Comparison of ENCODE assay signal across 8 cellular contexts in the genomic region with DNA sequence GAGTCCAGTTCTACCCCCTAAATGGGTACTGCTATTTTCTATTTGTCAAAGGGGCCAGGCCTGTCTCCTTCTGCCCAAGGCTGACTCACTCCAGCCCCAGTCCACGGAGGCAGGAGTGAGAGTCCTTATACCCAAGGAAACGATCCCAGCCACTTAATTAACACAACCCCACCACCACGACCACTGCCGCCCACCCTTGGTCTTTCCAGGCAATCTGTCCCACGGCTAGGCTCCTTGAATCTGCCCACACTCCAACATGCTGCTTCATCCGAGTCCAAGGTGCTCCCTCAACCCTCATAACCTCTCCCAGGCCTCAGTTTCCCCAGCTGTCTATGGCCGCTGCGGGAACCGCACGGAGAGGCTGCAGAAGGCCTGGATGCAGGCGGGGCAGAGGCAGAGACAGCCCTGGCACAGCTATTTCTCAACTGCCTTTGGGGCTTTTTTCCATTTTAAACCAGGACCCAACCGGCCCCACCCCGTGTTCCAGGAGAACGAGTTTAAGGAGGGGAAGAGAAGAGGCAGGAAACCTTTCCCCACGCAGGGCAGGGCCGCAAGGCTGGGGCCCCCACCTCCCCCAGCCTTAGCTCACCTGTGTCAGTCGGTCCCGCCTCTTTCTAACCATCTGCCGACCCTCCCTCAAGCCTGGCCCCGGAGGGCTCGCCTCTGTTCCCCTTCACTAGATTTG. TPM values are rescaled to one million over a fixed set of nuclear protein-coding genes. Genes with fewer than 3 reads are reported as not detected.
DNase-seq lines count a peak whose midpoint lies in the region; ATAC-seq and TF ChIP-seq lines count a peak whose summit lies in the region.

No MANE protein-coding gene starts in this region.

- peak; percentile 4 for ATAC-seq in Right ventricle myocardium inferior
- no peak for ATAC-seq in HG03045 (IDR thresholded peaks at IDR 0.05; ENCODE audit: unreplicated experiment)

- peaks cover 9% of the 10 kb centered on the region for H3K4me1 Mint-ChIP-seq in mesothelial cell of epicardium

- no peak for DNase-seq in Right ventricle myocardium inferior (ENCODE audit: missing footprints)
- no peak for DNase-seq in cardiac septum (ENCODE audit: low spot score)
- DNase-seq in colonic mucosa: peak; percentile 51
- DNase-seq in mesothelial cell of epicardium (ENCODE audit: low spot score in 2 of 2, unreplicated experiment in 2 of 2): no peak
- no peak for DNase-seq in NCI-H69 (lab: John Stamatoyannopoulos, UW)
- DNase-seq in kidney glomerular epithelial cell (lab: John Stamatoyannopoulos, UW): no peak
- DNase-seq in activated gamma-delta T cell treated with Interleukin-2 at 50 U/mL for 16 hours: no peak

- peaks cover 29% of the 10 kb centered on the region for H3K36me3 Mint-ChIP-seq in mesothelial cell of epicardium

- H3K27me3 ChIP-seq in colonic mucosa: no peaks in the 10 kb centered on the region

- no peaks in the 10 kb centered on the region for H3K9me3 ChIP-seq in colonic mucosa

- peak overlapping the region; percentile 87 for H3K4me3 Mint-ChIP-seq in mesothelial cell of epicardium

- TF ChIP-seq CTCF in colonic mucosa (IDR thresholded peaks at IDR 0.05) (no peak), mesothelial cell of epicardium (IDR thresholded peaks at IDR 0.05; ENCODE audit: unreplicated experiment) (no peak)

- peak overlapping the region; percentile 50 for H3K27ac Mint-ChIP-seq in mesothelial cell of epicardium

- no peaks in the 10 kb centered on the region for H3K27me3 Mint-ChIP-seq in mesothelial cell of epicardium (ENCODE audit: low read depth)

- no peaks in the 10 kb centered on the region for H3K9me3 Mint-ChIP-seq in mesothelial cell of epicardium

- peak overlapping the region; percentile 60 for H3K27ac ChIP-seq in colonic mucosa

- H3K4me3 ChIP-seq in colonic mucosa: peak overlapping the region; percentile 65

- H3K36me3 ChIP-seq in colonic mucosa: no peaks in the 10 kb centered on the region

- intact Hi-C loops in Right ventricle myocardium inferior (cut with DNase I) (no loop called here), cardiac septum (cut with DNase I) (loop anchor here (2.0 kb wide), 1 partner anchor 44 kb away; no protein-coding TSS in a partner anchor), colonic mucosa (cut with DNase I) (no loop called here)

- H3K9ac ChIP-seq in colonic mucosa (ENCODE audit: low read depth in 2 of 2, low read length in 2 of 2): peak overlapping the region; percentile 75 to 79

- H3K4me1 ChIP-seq in colonic mucosa: peaks cover 6% of the 10 kb centered on the region

RNA-seq across cellular contexts. Expression of a gene that starts 0.7 kb away (rescaled TPM):
- total RNA-seq in Right ventricle myocardium inferior: 9.4 TPM
- 7.4 TPM for total RNA-seq in cardiac septum
- total RNA-seq in colonic mucosa: 10 to 100 TPM; 47.7 to 54.0 TPM
- 26.3 to 28.4 TPM (median 27.3 TPM) in 3 replicates for total RNA-seq in mesothelial cell of epicardium

RNA-seq across cellular contexts. Expression of a gene that starts 7.4 kb away (rescaled TPM):
- total RNA-seq in Right ventricle myocardium inferior: 106 TPM
- 75.7 TPM for total RNA-seq in cardiac septum
- 10 to 100 TPM; 45.4 to 63.4 TPM for total RNA-seq in colonic mucosa
- 56.8 to 61.4 TPM (median 57.2 TPM) in 3 replicates for total RNA-seq in mesothelial cell of epicardium

RNA-seq across cellular contexts. Expression of a gene that starts 7.6 kb away (rescaled TPM):
- total RNA-seq in Right ventricle myocardium inferior (17.1 TPM), cardiac septum (24.2 TPM), colonic mucosa (10 to 100 TPM; 17.4 to 21.4 TPM), mesothelial cell of epicardium (29.6 to 34.9 TPM (median 34.2 TPM) in 3 replicates)

RNA-seq across cellular contexts. Expression of a gene that starts 16.5 kb away (rescaled TPM):
- total RNA-seq in Right ventricle myocardium inferior (17.7 TPM), cardiac septum (19.3 TPM), colonic mucosa (1 to 10 TPM; 4.8 to 8.0 TPM), mesothelial cell of epicardium (18.9 to 21.4 TPM (median 20.4 TPM) in 3 replicates)

RNA-seq across cellular contexts. Expression of a gene that starts 35.8 kb away (rescaled TPM):
- total RNA-seq in Right ventricle myocardium inferior: 1.9 TPM
- total RNA-seq in cardiac septum: 1.3 TPM
- total RNA-seq in colonic mucosa: 1 to 10 TPM; 3.0 to 4.6 TPM
- total RNA-seq in mesothelial cell of epicardium: 2.7 to 2.9 TPM (median 2.8 TPM) in 3 replicates
